Comparison of ENCODE assay signal across 8 cellular contexts in the genomic region with DNA sequence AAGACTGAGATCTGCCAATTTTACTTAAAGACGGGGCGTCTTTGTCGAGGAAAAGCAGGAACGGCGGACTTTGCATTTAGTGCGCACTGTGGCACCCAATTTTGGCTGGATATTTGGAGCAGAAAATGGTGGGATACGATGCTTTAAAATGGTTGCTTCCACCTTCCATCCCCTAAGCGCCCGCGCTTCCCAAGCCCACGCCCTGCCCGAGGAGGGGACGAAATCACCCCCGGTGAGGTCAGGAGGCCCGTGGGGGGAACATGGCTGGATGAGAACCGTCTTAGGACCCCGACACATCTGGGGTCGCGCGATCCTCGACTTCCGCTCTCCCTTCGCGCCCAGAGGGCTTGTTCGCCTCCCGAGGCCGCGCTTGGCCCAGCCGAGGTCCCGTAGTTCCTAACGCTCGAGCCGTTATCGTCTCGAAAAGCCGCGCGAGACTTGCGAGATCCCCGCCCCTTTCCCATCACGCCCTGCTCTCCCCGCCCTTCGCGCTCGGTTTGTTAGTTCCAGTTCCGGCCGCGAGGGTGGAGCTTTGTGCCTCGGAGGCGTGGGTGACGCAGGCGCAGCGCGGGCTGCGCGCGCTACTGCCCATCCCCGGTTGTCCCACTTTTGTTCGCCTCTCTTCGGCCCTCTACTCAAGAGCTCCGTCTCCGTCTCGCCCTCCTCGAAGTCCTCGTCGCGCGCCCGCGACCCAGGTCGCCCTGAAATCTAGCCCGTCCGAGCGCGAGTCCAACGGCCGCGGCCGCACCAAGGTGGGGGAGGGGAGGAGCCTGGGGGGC. TPM values are rescaled to one million over a fixed set of nuclear protein-coding genes. Genes with fewer than 3 reads are reported as not detected.
A peak's percentile ranks its signal among the peaks of the same experiment; 100 is the strongest.
DNase-seq lines count a peak whose midpoint lies in the region; ATAC-seq and TF ChIP-seq lines count a peak whose summit lies in the region.

TSS of gene SRRT (plus strand) at position 527 of the 779 bp plus-strand sequence. CDS start 488 bp downstream, outside the sequence.

- peaks cover 6% of the 10 kb centered on the region; the same call in 1 of the 2 replicates for H3K4me1 ChIP-seq in BE2C

- DNase-seq in BE2C, result peak; percentile 99
- DNase-seq in GM19238 (ENCODE audit: insufficient read length, low spot score), result peak; percentile 97
- peak; percentile 57 for DNase-seq in NCI-H524 treated with DMSO at 0.1 percent for 48 hours (lab: John Stamatoyannopoulos, UW)
- peak; percentile 99 for DNase-seq in activated CD4-positive, alpha-beta T cell treated with anti-CD3 and anti-CD28 coated beads for 4 hours
- DNase-seq in kidney tubule cell (ENCODE audit: low spot score), result peak; percentile 98
- peak; percentile 97 to 98 (median 98) for DNase-seq in stimulated activated CD4-positive, alpha-beta T cell treated with anti-CD3 and anti-CD28 coated beads, Interleukin-1b, Interleukin-23, amount 100 ng/mL, for 24 hours (ENCODE audit: low read depth in 4 of 4, low spot score in 1 of 4)

- H3K27me3 ChIP-seq in BE2C, result no peaks in the 10 kb centered on the region

- TF ChIP-seq CTCF in BE2C (IDR thresholded peaks at IDR 0.05; ENCODE audit: low read depth, low read length), result peak; percentile 24

- no peaks in the 10 kb centered on the region for H3K9me3 ChIP-seq in BE2C

- peak; percentile 92 for ATAC-seq in HG03442 (IDR thresholded peaks at IDR 0.05; ENCODE audit: unreplicated experiment)

- H3K36me3 ChIP-seq in BE2C, result peaks cover 35% of the 10 kb centered on the region

- H3K27ac ChIP-seq in cingulate gyrus (ENCODE audit: low read depth, low read length), result peak within 1 kb of the TSS; percentile 98

- H3K4me3 ChIP-seq in BE2C (ENCODE audit: low read depth, low read length), result peak within 1 kb of the TSS; percentile 98

RNA-seq across cellular contexts. Expression of gene SRRT, which starts in this region (rescaled TPM):
- 446 TPM for polyA plus RNA-seq in BE2C (2012; ENCODE audit: insufficient read depth, insufficient read length, low read depth)

Comparison
In these comparisons a context has a peak if more than half of its experiments do, and no peak if none do; other contexts are left out.
1. Peak in every context shown above with its lines: DNase-seq, ATAC-seq, H3K4me3 ChIP-seq and H3K27ac ChIP-seq.